38 cellular contexts compared by ENCODE assay signal in genomic region chr2:14479486-14479885, GRCh38.
"Had no signal": no experiment of that assay in that cellular context is flagged by ENCODE, and none has a peak within 500 bp of the region (broad histone marks: within the 10 kb centered on the region; RNA-seq: fewer than 3 reads in every experiment).

No MANE protein-coding gene starts in this region.

- H3K27me3 Mint-ChIP-seq: activated CD4-positive, alpha-beta memory T cell treated with anti-CD3 and anti-CD28 coated beads for 36 hours; activated CD4-positive, alpha-beta T cell treated with anti-CD3 and anti-CD28 coated beads for 36 hours; activated CD4-positive, alpha-beta T cell treated with anti-CD3 and anti-CD28 coated beads, Interleukin-2, amount 10 ng/mL, durations not matched to agents 7 days and 5 days; activated CD8-positive, alpha-beta T cell treated with anti-CD3 and anti-CD28 coated beads for 36 hours; activated naive CD8-positive, alpha-beta T cell treated with anti-CD3 and anti-CD28 coated beads for 36 hours; activated T-helper 17 cell treated with anti-CD3 and anti-CD28 coated beads, Interleukin-2, amount 50 U/mL, for 72 hours had no signal

- H3K27ac Mint-ChIP-seq: activated CD4-positive, alpha-beta memory T cell treated with anti-CD3 and anti-CD28 coated beads for 36 hours; activated CD4-positive, alpha-beta T cell treated with anti-CD3 and anti-CD28 coated beads for 36 hours; activated CD4-positive, alpha-beta T cell treated with anti-CD3 and anti-CD28 coated beads, Interleukin-2, amount 10 ng/mL, durations not matched to agents 7 days and 5 days; activated CD8-positive, alpha-beta T cell treated with anti-CD3 and anti-CD28 coated beads for 36 hours; activated naive CD4-positive, alpha-beta T cell treated with anti-CD3 and anti-CD28 coated beads for 36 hours; activated naive CD4-positive, alpha-beta T cell treated with anti-CD3 and anti-CD28 coated beads, Interleukin-2, amount 50 U/mL, for 72 hours; activated naive CD8-positive, alpha-beta T cell treated with anti-CD3 and anti-CD28 coated beads for 36 hours; activated T-cell treated with anti-CD3 and anti-CD28 coated beads, Interleukin-2, amount 50 U/mL, for 72 hours; activated T-helper 1 cell treated with anti-CD3 and anti-CD28 coated beads, Interleukin-12 subunit alpha, Interleukin-12 subunit beta, Interleukin-2, Interleukin-4 antibody, amounts not matched to agents 30 ng/mL and 10 ng/mL and 1 ng/mL, durations not matched to agents 14 hours and 24 hours and 36 hours; activated T-helper 17 cell treated with anti-CD3 and anti-CD28 coated beads, Interleukin-2, amount 50 U/mL, for 72 hours; T-helper 1 cell treated with Interleukin-12 subunit alpha and Interleukin-12 subunit beta and Interleukin-4 antibody, amounts not matched to agents 30 μg/mL and 1 μg/mL, for 36 hours; T-helper 2 cell treated with Interferon-gamma antibody and Interleukin-4, amounts not matched to agents 5 μg/mL and 100 μg/mL, for 36 hours; WTC11 had no signal

- H3K36me3 Mint-ChIP-seq: activated CD4-positive, alpha-beta memory T cell treated with anti-CD3 and anti-CD28 coated beads for 36 hours; activated naive CD4-positive, alpha-beta T cell treated with anti-CD3 and anti-CD28 coated beads, Interleukin-2, amount 50 U/mL, for 72 hours; activated naive CD8-positive, alpha-beta T cell treated with anti-CD3 and anti-CD28 coated beads for 36 hours; WTC11 had no signal

- ATAC-seq: activated CD4-positive, alpha-beta T cell treated with anti-CD3 and anti-CD28 coated beads for 36 hours; activated CD4-positive, CD25-positive, alpha-beta regulatory T cell treated with anti-CD3 and anti-CD28 coated beads, Interleukin-2, amount 50 U/mL, for 24 hours; activated CD8-positive, alpha-beta T cell treated with anti-CD3 and anti-CD28 coated beads for 36 hours; activated naive CD4-positive, alpha-beta T cell treated with anti-CD3 and anti-CD28 coated beads, Interleukin-2, amount 50 U/mL, for 72 hours; activated T-cell treated with anti-CD3 and anti-CD28 coated beads, Interleukin-2, amount 50 U/mL, for 4 hours; activated T-cell treated with anti-CD3 and anti-CD28 coated beads, Interleukin-2, amount 50 U/mL, for 72 hours; activated T-helper 17 cell treated with anti-CD3 and anti-CD28 coated beads, Interleukin-2, amount 50 U/mL, for 72 hours; body of pancreas; WTC11 had no signal

- H3K4me1 ChIP-seq: adrenal gland, body of pancreas, breast epithelium had no signal

- H3K4me3 Mint-ChIP-seq: activated CD4-positive, alpha-beta memory T cell treated with anti-CD3 and anti-CD28 coated beads for 36 hours; activated CD4-positive, alpha-beta T cell treated with anti-CD3 and anti-CD28 coated beads for 36 hours; activated CD4-positive, alpha-beta T cell treated with anti-CD3 and anti-CD28 coated beads, Interleukin-2, amount 10 ng/mL, durations not matched to agents 7 days and 5 days; activated CD8-positive, alpha-beta T cell treated with anti-CD3 and anti-CD28 coated beads for 36 hours; activated naive CD4-positive, alpha-beta T cell treated with anti-CD3 and anti-CD28 coated beads for 36 hours; activated naive CD8-positive, alpha-beta T cell treated with anti-CD3 and anti-CD28 coated beads for 36 hours; activated T-cell treated with anti-CD3 and anti-CD28 coated beads, Interleukin-2, amount 50 U/mL, for 4 hours; activated T-cell treated with anti-CD3 and anti-CD28 coated beads, Interleukin-2, amount 50 U/mL, for 72 hours; activated T-helper 1 cell treated with anti-CD3 and anti-CD28 coated beads, Interleukin-12 subunit alpha, Interleukin-12 subunit beta, Interleukin-2, Interleukin-4 antibody, amounts not matched to agents 30 ng/mL and 10 ng/mL and 1 ng/mL, durations not matched to agents 14 hours and 24 hours and 36 hours; activated T-helper 17 cell treated with anti-CD3 and anti-CD28 coated beads, Interleukin-2, amount 50 U/mL, for 72 hours; T-helper 1 cell treated with Interleukin-12 subunit alpha and Interleukin-12 subunit beta and Interleukin-4 antibody, amounts not matched to agents 30 μg/mL and 1 μg/mL, for 36 hours; T-helper 2 cell treated with Interferon-gamma antibody and Interleukin-4, amounts not matched to agents 5 μg/mL and 100 μg/mL, for 36 hours; WTC11 had no signal

- FAIRE-seq: astrocyte, TTC549 had no signal

- H3K4me3 ChIP-seq: adrenal gland, body of pancreas, breast epithelium had no signal

- H3K27ac ChIP-seq: adrenal gland, body of pancreas, brain microvascular endothelial cell, breast epithelium, WERI-Rb-1 had no signal

- H3K4me1 Mint-ChIP-seq: activated CD4-positive, alpha-beta T cell treated with anti-CD3 and anti-CD28 coated beads for 36 hours; activated CD4-positive, alpha-beta T cell treated with anti-CD3 and anti-CD28 coated beads, Interleukin-2, amount 10 ng/mL, durations not matched to agents 7 days and 5 days; activated naive CD8-positive, alpha-beta T cell treated with anti-CD3 and anti-CD28 coated beads for 36 hours; activated T-helper 17 cell treated with anti-CD3 and anti-CD28 coated beads, Interleukin-2, amount 50 U/mL, for 72 hours; WTC11 had no signal

- H3K36me3 ChIP-seq: adrenal gland, brain microvascular endothelial cell, breast epithelium, WERI-Rb-1 had no signal

- DNase-seq: activated CD4-positive, alpha-beta memory T cell treated with anti-CD3 and anti-CD28 coated beads for 36 hours; activated CD4-positive, alpha-beta T cell treated with anti-CD3 and anti-CD28 coated beads for 1 hour; activated CD4-positive, alpha-beta T cell treated with anti-CD3 and anti-CD28 coated beads for 36 hours; activated CD4-positive, alpha-beta T cell treated with anti-CD3 and anti-CD28 coated beads for 48 hours; activated CD4-positive, alpha-beta T cell treated with anti-CD3 and anti-CD28 coated beads, Interleukin-2, amount 10 ng/mL, durations not matched to agents 7 days and 5 days; activated CD4-positive, CD25-positive, alpha-beta regulatory T cell; activated CD8-positive, alpha-beta memory T cell treated with anti-CD3 and anti-CD28 coated beads, Interleukin-2, amount 50 U/mL, for 4 hours; activated CD8-positive, alpha-beta T cell treated with anti-CD3 and anti-CD28 coated beads for 36 hours; activated effector memory CD4-positive, alpha-beta T cell treated with anti-CD3 and anti-CD28 coated beads, Interleukin-2, amount 50 U/mL, for 16 hours; activated gamma-delta T cell treated with Interleukin-2 at 50 U/mL for 16 hours; activated naive CD4-positive, alpha-beta T cell; activated naive CD4-positive, alpha-beta T cell treated with anti-CD3 and anti-CD28 coated beads for 36 hours; activated naive CD4-positive, alpha-beta T cell treated with anti-CD3 and anti-CD28 coated beads, Interleukin-2, amount 50 U/mL, for 16 hours; activated naive CD8-positive, alpha-beta T cell treated with anti-CD3 and anti-CD28 coated beads for 36 hours; activated T-cell treated with anti-CD3 and anti-CD28 coated beads for 4 hours; activated T-cell treated with anti-CD3 and anti-CD28 coated beads, Interleukin-2, amount 50 U/mL, for 1 hour; activated T-cell treated with anti-CD3 and anti-CD28 coated beads, Interleukin-2, amount 50 U/mL, for 4 hours; activated T-cell treated with anti-CD3 and anti-CD28 coated beads, Interleukin-2, amount 50 U/mL, for 72 hours; adrenal gland; amniotic stem cell; aorta; body of pancreas; brain microvascular endothelial cell; central memory CD4-positive, alpha-beta T cell; T-helper 1 cell; T-helper 2 cell; T-helper 9 cell; WERI-Rb-1 had no signal

- H3K27me3 ChIP-seq: adrenal gland, body of pancreas, brain microvascular endothelial cell, breast epithelium had no signal

- H3K9me3 Mint-ChIP-seq: activated CD4-positive, alpha-beta T cell treated with anti-CD3 and anti-CD28 coated beads, Interleukin-2, amount 10 ng/mL, durations not matched to agents 7 days and 5 days; activated naive CD8-positive, alpha-beta T cell treated with anti-CD3 and anti-CD28 coated beads for 36 hours; activated T-helper 1 cell treated with anti-CD3 and anti-CD28 coated beads, Interleukin-12 subunit alpha, Interleukin-12 subunit beta, Interleukin-2, Interleukin-4 antibody, amounts not matched to agents 30 ng/mL and 10 ng/mL and 1 ng/mL, durations not matched to agents 14 hours and 24 hours and 36 hours; T-helper 1 cell treated with Interleukin-12 subunit alpha and Interleukin-12 subunit beta and Interleukin-4 antibody, amounts not matched to agents 30 μg/mL and 1 μg/mL, for 36 hours; T-helper 2 cell treated with Interferon-gamma antibody and Interleukin-4, amounts not matched to agents 5 μg/mL and 100 μg/mL, for 36 hours; WTC11 had no signal

- H3K9me3 ChIP-seq: adrenal gland, body of pancreas, breast epithelium had no signal
